In genomic region chr1:59046730-59047157, GRCh38 we compare ENCODE assay signal across 7 cellular contexts.
DNase-seq lines count a peak whose midpoint lies in the region; ATAC-seq and TF ChIP-seq lines count a peak whose summit lies in the region.

No MANE protein-coding gene starts in this region.

- intact Hi-C loops in MCF 10A (cut with micrococcal nuclease), result loop anchor here (10.0 kb wide), 1 partner anchor 262 kb away; the partner anchor contains the start of gene JUN

- H3K27me3 Mint-ChIP-seq in activated CD4-positive, alpha-beta T cell treated with anti-CD3 and anti-CD28 coated beads, Interleukin-2, amount 10 ng/mL, durations not matched to agents 7 days and 5 days, result no peaks in the 10 kb centered on the region
- H3K27me3 Mint-ChIP-seq in immature natural killer cell (ENCODE audit: low read depth in 3 of 3) (peaks cover 0 to 2% (median 0%) of the 10 kb centered on the region in 3 donors), MCF 10A (ENCODE audit: insufficient read depth, unreplicated experiment) (no peaks in the 10 kb centered on the region)

- H3K36me3 Mint-ChIP-seq in activated CD4-positive, alpha-beta T cell treated with anti-CD3 and anti-CD28 coated beads, Interleukin-2, amount 10 ng/mL, durations not matched to agents 7 days and 5 days (ENCODE audit: low read depth), result peaks cover 14% of the 10 kb centered on the region
- peaks cover 0 to 5% (median 3%) of the 10 kb centered on the region in 3 donors for H3K36me3 Mint-ChIP-seq in immature natural killer cell
- no peaks in the 10 kb centered on the region for H3K36me3 Mint-ChIP-seq in MCF 10A (ENCODE audit: insufficient read depth, unreplicated experiment)

- BruUV-seq in MCF 10A (replicated peaks; lab: Mats Ljungman, UMichigan), result no TSS peak

- POLR2A ChIA-PET in activated CD4-positive, alpha-beta T cell treated with anti-CD3 and anti-CD28 coated beads, Interleukin-2, amount 10 ng/mL, durations not matched to agents 7 days and 5 days (lab: Charles Lee), result interaction anchor here (0.6 kb wide), 1 partner anchor 16 kb away, joined by 3 read pairs; no protein-coding TSS in a partner anchor
- POLR2A ChIA-PET in MCF 10A (lab: Yijun Ruan, JAX), result interaction anchor here (1.1 kb wide), 1 partner anchor 263 kb away, joined by 3 read pairs; the partner anchor contains the start of gene JUN

- peak; percentile 63 for DNase-seq in activated CD4-positive, alpha-beta T cell treated with anti-CD3 and anti-CD28 coated beads, Interleukin-2, amount 10 ng/mL, durations not matched to agents 7 days and 5 days
- DNase-seq in immature natural killer cell (peak; percentile 53 to 57 (median 57)), MCF 10A (ENCODE audit: unreplicated experiment) (no peak), DMS79 (lab: John Stamatoyannopoulos, UW) (no peak), NCI-H1105 treated with DMSO at 0.1 percent for 48 hours (lab: John Stamatoyannopoulos, UW) (no peak)

- peak overlapping the region; percentile 94 for H3K27ac Mint-ChIP-seq in activated CD4-positive, alpha-beta T cell treated with anti-CD3 and anti-CD28 coated beads, Interleukin-2, amount 10 ng/mL, durations not matched to agents 7 days and 5 days
- H3K27ac Mint-ChIP-seq in immature natural killer cell (peak overlapping the region; percentile 63 to 91 (median 86)), MCF 10A (ENCODE audit: low read depth, unreplicated experiment) (no peak overlapping the region)

- ATAC-seq in GM19035 (IDR thresholded peaks at IDR 0.05; ENCODE audit: unreplicated experiment) (peak; percentile 89), HG02981 (IDR thresholded peaks at IDR 0.05; ENCODE audit: unreplicated experiment) (peak; percentile 93)

- peaks cover 3% of the 10 kb centered on the region for H3K9me3 Mint-ChIP-seq in activated CD4-positive, alpha-beta T cell treated with anti-CD3 and anti-CD28 coated beads, Interleukin-2, amount 10 ng/mL, durations not matched to agents 7 days and 5 days
- H3K9me3 Mint-ChIP-seq in immature natural killer cell, result no peaks in the 10 kb centered on the region
- no peaks in the 10 kb centered on the region for H3K9me3 Mint-ChIP-seq in MCF 10A (ENCODE audit: unreplicated experiment)

- H3K4me1 Mint-ChIP-seq in activated CD4-positive, alpha-beta T cell treated with anti-CD3 and anti-CD28 coated beads, Interleukin-2, amount 10 ng/mL, durations not matched to agents 7 days and 5 days, result peaks cover 39% of the 10 kb centered on the region
- peaks cover 47 to 52% of the 10 kb centered on the region in 2 donors for H3K4me1 Mint-ChIP-seq in immature natural killer cell
- H3K4me1 Mint-ChIP-seq in MCF 10A (ENCODE audit: insufficient read depth, unreplicated experiment), result peaks cover 27% of the 10 kb centered on the region

- TF ChIP-seq CTCF in MCF 10A (IDR thresholded peaks at IDR 0.05; ENCODE audit: unreplicated experiment), result no peak

- H3K4me3 Mint-ChIP-seq in activated CD4-positive, alpha-beta T cell treated with anti-CD3 and anti-CD28 coated beads, Interleukin-2, amount 10 ng/mL, durations not matched to agents 7 days and 5 days, result no peak overlapping the region
- H3K4me3 Mint-ChIP-seq in immature natural killer cell (peak overlapping the region; percentile 41 to 73 (median 68)), MCF 10A (ENCODE audit: unreplicated experiment) (no peak overlapping the region)

- CTCF ChIA-PET in activated CD4-positive, alpha-beta T cell treated with anti-CD3 and anti-CD28 coated beads, Interleukin-2, amount 10 ng/mL, durations not matched to agents 7 days and 5 days (lab: Charles Lee), result interaction anchor here (1.0 to 2.3 kb wide), 9 partner anchors 10 to 144 kb away, joined by 3 to 5 read pairs (median 4); no protein-coding TSS in a partner anchor
- CTCF ChIA-PET in MCF 10A (lab: Yijun Ruan, JAX), result interaction anchor here (0.6 kb wide), 1 partner anchor 53 kb away, joined by 3 read pairs; no protein-coding TSS in a partner anchor

Comparison
In these comparisons a context has a peak if more than half of its experiments do, and no peak if none do; other contexts are left out.
1. DNase-seq: peak in activated CD4-positive, alpha-beta T cell treated with anti-CD3 and anti-CD28 coated beads, Interleukin-2, amount 10 ng/mL, durations not matched to agents 7 days and 5 days (single experiment) and immature natural killer cell (3 of 3); none in MCF 10A (single experiment), DMS79 (single experiment) and NCI-H1105 treated with DMSO at 0.1 percent for 48 hours (single experiment).
2. H3K4me3 Mint-ChIP-seq: peak in immature natural killer cell (5 of 5); none in activated CD4-positive, alpha-beta T cell treated with anti-CD3 and anti-CD28 coated beads, Interleukin-2, amount 10 ng/mL, durations not matched to agents 7 days and 5 days (single experiment) and MCF 10A (single experiment).